ENCODE assay signal across 20 cellular contexts in the genomic region with DNA sequence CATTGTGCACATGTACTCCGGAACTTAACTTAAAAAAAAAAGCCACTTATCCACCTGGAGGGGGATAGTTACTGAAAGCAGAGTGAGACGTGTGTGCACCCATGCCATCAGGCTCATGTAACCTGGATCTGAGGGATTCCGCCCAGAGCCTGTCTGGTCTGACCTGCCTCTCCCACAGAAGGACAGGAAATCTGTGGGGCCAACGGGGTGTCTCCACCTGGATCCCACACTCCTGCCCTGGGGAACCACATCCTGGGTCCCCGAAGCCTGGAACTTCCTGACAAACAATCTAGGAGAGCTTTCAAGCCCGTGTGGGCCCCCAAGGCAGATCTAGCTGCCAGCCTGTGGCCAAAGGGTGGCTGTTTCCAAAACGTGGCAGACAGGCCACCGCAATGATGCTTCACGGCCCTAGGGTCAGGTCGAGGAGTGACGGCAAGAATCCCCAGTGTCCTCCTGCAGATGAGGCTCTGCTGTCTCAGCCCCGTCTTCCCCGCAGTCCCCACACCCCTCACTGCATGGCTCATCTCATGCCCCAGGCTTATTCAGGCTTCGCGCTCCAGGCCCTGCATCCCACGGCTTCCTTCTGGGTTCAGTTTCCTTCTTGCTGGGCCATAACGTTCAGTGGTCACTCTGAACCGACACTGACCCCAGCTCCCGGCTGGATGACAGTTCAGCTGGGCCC.
"Had no signal": no experiment of that assay in that cellular context is flagged by ENCODE, and none has a peak within 500 bp of the region (broad histone marks: within the 10 kb centered on the region; RNA-seq: fewer than 3 reads in every experiment).

No MANE protein-coding gene starts in this region.

- H3K9me3 Mint-ChIP-seq: memory B cell; natural killer cell; stimulated activated naive CD8-positive, alpha-beta T cell treated with anti-CD3 and anti-CD28 coated beads, Interleukin-15, amount 100 ng/mL, for 72 hours had no signal

- H3K27me3 Mint-ChIP-seq: activated naive CD8-positive, alpha-beta T cell had no signal

- H3K36me3 ChIP-seq: colonic mucosa, esophagus squamous epithelium, left lung, prostate gland, upper lobe of left lung had no signal

- ATAC-seq: activated CD8-positive, alpha-beta T cell treated with anti-CD3 and anti-CD28 coated beads, Interleukin-2, amount 10 ng/mL, durations not matched to agents 7 days and 5 days; left lung; right cardiac atrium; stimulated activated naive CD8-positive, alpha-beta T cell treated with anti-CD3 and anti-CD28 coated beads, Interleukin-15, amount 100 ng/mL, for 72 hours had no signal

- H3K9me3 ChIP-seq: colonic mucosa, left lung, prostate gland, testis had no signal

- H3K4me3 Mint-ChIP-seq: activated CD8-positive, alpha-beta T cell treated with anti-CD3 and anti-CD28 coated beads, Interleukin-2, amount 10 ng/mL, durations not matched to agents 7 days and 5 days; activated naive CD8-positive, alpha-beta T cell; memory B cell; natural killer cell; stimulated activated naive CD8-positive, alpha-beta T cell treated with anti-CD3 and anti-CD28 coated beads, Interleukin-15, amount 100 ng/mL, for 72 hours had no signal

- H3K36me3 Mint-ChIP-seq: activated naive CD8-positive, alpha-beta T cell; memory B cell; natural killer cell had no signal

- H3K27ac ChIP-seq: colonic mucosa, esophagus squamous epithelium, hepatocyte, left lung, prostate gland, testis, upper lobe of left lung had no signal

- H3K4me1 ChIP-seq: colonic mucosa, prostate gland, testis had no signal

- H3K27ac Mint-ChIP-seq: activated CD8-positive, alpha-beta T cell treated with anti-CD3 and anti-CD28 coated beads, Interleukin-2, amount 10 ng/mL, durations not matched to agents 7 days and 5 days; activated naive CD8-positive, alpha-beta T cell; memory B cell; natural killer cell; stimulated activated naive CD8-positive, alpha-beta T cell treated with anti-CD3 and anti-CD28 coated beads, Interleukin-15, amount 100 ng/mL, for 72 hours had no signal

- H3K4me3 ChIP-seq: colonic mucosa, esophagus squamous epithelium, hepatocyte, left lung, prostate gland, smooth muscle cell, testis, upper lobe of left lung had no signal

- H3K27me3 ChIP-seq: colonic mucosa, testis, upper lobe of left lung had no signal

- H3K4me1 Mint-ChIP-seq: natural killer cell had no signal

- DNase-seq: activated CD4-positive, alpha-beta T cell treated with anti-CD3 and anti-CD28 coated beads for 4 hours; activated CD8-positive, alpha-beta T cell treated with anti-CD3 and anti-CD28 coated beads, Interleukin-2, amount 10 ng/mL, durations not matched to agents 7 days and 5 days; activated gamma-delta T cell; activated T-cell treated with anti-CD3 and anti-CD28 coated beads for 4 hours; amniotic stem cell; caudate nucleus; colonic mucosa; esophagus squamous epithelium; natural killer cell; nucleus accumbens; right cardiac atrium; stimulated activated naive CD8-positive, alpha-beta T cell treated with anti-CD3 and anti-CD28 coated beads, Interleukin-15, amount 100 ng/mL, for 72 hours; testis; upper lobe of left lung had no signal
